ENCODE assay signal across 8 cellular contexts in the genomic region with DNA sequence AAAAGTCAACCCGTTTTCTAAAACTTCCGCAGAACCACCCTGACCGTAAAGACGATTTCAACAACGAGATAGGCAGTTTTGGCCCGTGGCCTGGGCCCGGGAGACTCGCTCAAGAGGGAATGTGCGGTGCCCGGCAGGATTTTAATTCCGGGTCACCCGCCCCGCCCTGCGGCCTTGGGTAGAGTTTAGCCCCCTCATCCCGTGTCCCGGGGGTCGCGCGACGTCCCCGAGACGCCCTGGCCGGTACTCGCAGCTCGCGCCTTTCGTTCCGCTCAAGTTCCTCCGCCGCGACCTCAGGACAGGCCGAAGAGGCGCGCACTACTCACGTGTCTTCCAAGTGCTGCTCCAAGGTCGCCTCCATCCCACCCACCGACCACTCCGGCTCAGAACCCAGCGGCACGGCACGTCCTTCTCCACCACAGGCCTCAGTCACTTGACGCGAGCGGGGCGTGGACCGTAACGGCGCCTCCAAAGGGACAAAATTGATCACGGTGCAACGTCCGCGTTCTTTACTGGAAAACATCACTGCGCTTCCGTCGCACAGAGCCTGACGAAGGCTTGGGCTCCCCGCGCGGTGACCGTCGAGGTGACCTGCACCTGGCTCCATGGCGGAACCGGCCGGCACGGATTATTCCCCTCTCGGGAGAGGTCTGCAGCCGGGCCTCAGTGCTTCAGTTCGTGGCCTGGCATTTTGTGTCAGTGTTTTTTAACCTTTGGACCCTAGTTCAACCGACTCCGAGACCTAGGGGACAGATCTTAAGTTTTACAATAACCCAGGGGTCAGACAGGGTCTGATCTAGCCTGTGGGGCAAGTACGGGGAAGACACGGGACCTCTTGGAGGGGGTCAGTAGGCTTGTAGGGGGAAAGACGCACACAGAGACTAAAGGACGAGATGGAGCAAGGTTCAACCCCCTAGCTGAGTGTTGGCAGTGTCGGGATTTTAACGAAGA. TPM values are rescaled to one million over a fixed set of nuclear protein-coding genes. Genes with fewer than 3 reads are reported as not detected.
DNase-seq lines count a peak whose midpoint lies in the region; ATAC-seq and TF ChIP-seq lines count a peak whose summit lies in the region.

A gene (minus strand): TSS at position 435 of the 951 bp plus-strand sequence. CDS start 74 bp downstream, at position 361.

- DNase-seq in ELR (ENCODE audit: low read depth) (peak; percentile 93), H4 (ENCODE audit: low spot score) (peak; percentile 92), SHP77 treated with DMSO at 0.1 percent for 48 hours (lab: John Stamatoyannopoulos, UW) (peak; percentile 69), activated gamma-delta T cell (lab: John Stamatoyannopoulos, UW) (peak; percentile 73), fibroblast of the conjunctiva (ENCODE audit: low read depth) (peak; percentile 81), nephron progenitor cell (peak; percentile 85)
- DNase-seq in stimulated activated naive CD8-positive, alpha-beta T cell treated with anti-CD3 and anti-CD28 coated beads, Interleukin-15, amount 100 ng/mL, for 72 hours = peak; percentile 89 to 93

- no peaks in the 10 kb centered on the region for H3K27me3 ChIP-seq in Loucy (ENCODE audit: insufficient read depth, low read length, poor library complexity, severe bottlenecking)

- H4K20me1 ChIP-seq in Loucy (ENCODE audit: insufficient read depth, low read length, poor library complexity, severe bottlenecking) = peaks cover 16% of the 10 kb centered on the region

- H3K9me3 Mint-ChIP-seq in nephron progenitor cell = no peaks in the 10 kb centered on the region
- no peaks in the 10 kb centered on the region for H3K9me3 Mint-ChIP-seq in stimulated activated naive CD8-positive, alpha-beta T cell treated with anti-CD3 and anti-CD28 coated beads, Interleukin-15, amount 100 ng/mL, for 72 hours

- peak; percentile 97 for ATAC-seq in stimulated activated naive CD8-positive, alpha-beta T cell treated with anti-CD3 and anti-CD28 coated beads, Interleukin-15, amount 100 ng/mL, for 72 hours

- H3K79me2 ChIP-seq in Loucy (ENCODE audit: insufficient read depth, low read length) = peaks cover 33% of the 10 kb centered on the region

- no peaks in the 10 kb centered on the region for H3F3A ChIP-seq in Loucy (ENCODE audit: low read depth)

- H3K27me3 Mint-ChIP-seq in nephron progenitor cell (ENCODE audit: low read depth, poor library complexity) = no peaks in the 10 kb centered on the region
- no peaks in the 10 kb centered on the region for H3K27me3 Mint-ChIP-seq in stimulated activated naive CD8-positive, alpha-beta T cell treated with anti-CD3 and anti-CD28 coated beads, Interleukin-15, amount 100 ng/mL, for 72 hours

- H3K9me2 ChIP-seq in Loucy (replicated peaks; ENCODE audit: low read depth, low read length) = no peaks in the 10 kb centered on the region

- peak within 1 kb of the TSS; percentile 99 for H3K27ac Mint-ChIP-seq in nephron progenitor cell
- peak within 1 kb of the TSS; percentile 99 for H3K27ac Mint-ChIP-seq in stimulated activated naive CD8-positive, alpha-beta T cell treated with anti-CD3 and anti-CD28 coated beads, Interleukin-15, amount 100 ng/mL, for 72 hours

- peak within 1 kb of the TSS; percentile 94 for H3K9ac ChIP-seq in Loucy (ENCODE audit: low read depth, low read length, poor library complexity, severe bottlenecking)

- H3K4me2 ChIP-seq in Loucy (ENCODE audit: low read depth, low read length, poor library complexity, severe bottlenecking) = peak within 1 kb of the TSS; percentile 78

- H3K4me3 ChIP-seq in Loucy (ENCODE audit: low read length, poor library complexity, severe bottlenecking) = peak within 1 kb of the TSS; percentile 95

- peaks cover 25% of the 10 kb centered on the region for H3K4me1 Mint-ChIP-seq in nephron progenitor cell
- peaks cover 27% of the 10 kb centered on the region for H3K4me1 Mint-ChIP-seq in stimulated activated naive CD8-positive, alpha-beta T cell treated with anti-CD3 and anti-CD28 coated beads, Interleukin-15, amount 100 ng/mL, for 72 hours

- peaks cover 11% of the 10 kb centered on the region for H3K36me3 Mint-ChIP-seq in nephron progenitor cell (ENCODE audit: low read depth)

- no peaks in the 10 kb centered on the region for H3K9me3 ChIP-seq in Loucy (ENCODE audit: insufficient read depth, low read depth, low read length)

- peaks cover 20% of the 10 kb centered on the region; the same call in 1 of the 2 replicates for H3K36me3 ChIP-seq in Loucy (ENCODE audit: insufficient read depth, low read length)

- TF ChIP-seq CTCF in Loucy (conservative IDR thresholded peaks at IDR 0.05; ENCODE audit: low read length) (no peak), nephron progenitor cell (IDR thresholded peaks at IDR 0.05) (no peak)

- peak within 1 kb of the TSS; percentile 99 for H3K4me3 Mint-ChIP-seq in nephron progenitor cell
- H3K4me3 Mint-ChIP-seq in stimulated activated naive CD8-positive, alpha-beta T cell treated with anti-CD3 and anti-CD28 coated beads, Interleukin-15, amount 100 ng/mL, for 72 hours = peak within 1 kb of the TSS; percentile 97 to 99

- H2AFZ ChIP-seq in Loucy (ENCODE audit: low read length) = peak within 1 kb of the TSS; percentile 93

- peaks cover 22% of the 10 kb centered on the region for H3K4me1 ChIP-seq in Loucy (ENCODE audit: insufficient read depth, low read length, poor library complexity, severe bottlenecking)

RNA-seq across cellular contexts. Expression of the gene that starts here (rescaled TPM):
- 129 and 143 TPM in 2 replicates for total RNA-seq in H4 (2014; rRNA removed; shearing (Covaris generic))

Comparison
In these comparisons a context has a peak if more than half of its experiments do, and no peak if none do; other contexts are left out.
1. Peak in every context shown above with its lines: DNase-seq, ATAC-seq and H3K4me3 ChIP-seq.